28 cellular contexts compared by ENCODE assay signal in genomic region chr22:47456031-47456430, GRCh38.
"Had no signal": no experiment of that assay in that cellular context is flagged by ENCODE, and none has a peak within 500 bp of the region (broad histone marks: within the 10 kb centered on the region; RNA-seq: fewer than 3 reads in every experiment).

No MANE protein-coding gene starts in this region.

- H3K27me3 ChIP-seq: ascending aorta, cardiac muscle cell had no signal

- H3K4me1 ChIP-seq: ascending aorta had no signal

- H3K36me3 ChIP-seq: ascending aorta, cardiac muscle cell had no signal

- ATAC-seq: activated CD4-positive, alpha-beta T cell treated with anti-CD3 and anti-CD28 coated beads for 36 hours; activated CD8-positive, alpha-beta memory T cell treated with anti-CD3 and anti-CD28 coated beads, Interleukin-2, amount 10 ng/mL, durations not matched to agents 7 days and 5 days; activated CD8-positive, alpha-beta T cell treated with anti-CD3 and anti-CD28 coated beads, Interleukin-2, amount 10 ng/mL, durations not matched to agents 7 days and 5 days; activated naive CD8-positive, alpha-beta T cell treated with anti-CD3 and anti-CD28 coated beads, Interleukin-2, amount 50 U/mL, for 24 hours had no signal

- DNase-seq: activated B cell treated with CpG ODN at 0.5 μM for 24 hours; activated CD4-positive, alpha-beta memory T cell treated with anti-CD3 and anti-CD28 coated beads, Interleukin-2, amount 10 ng/mL, durations not matched to agents 7 days and 5 days; activated CD4-positive, alpha-beta T cell treated with anti-CD3 and anti-CD28 coated beads for 36 hours; activated CD4-positive, alpha-beta T cell treated with anti-CD3 and anti-CD28 coated beads for 48 hours; activated CD4-positive, alpha-beta T cell treated with anti-CD3 and anti-CD28 coated beads, Interleukin-2, amount 10 ng/mL, durations not matched to agents 7 days and 5 days; activated CD4-positive, alpha-beta T cell treated with anti-CD3 and anti-CD28 coated beads, Interleukin-2, amount 50 U/mL, for 48 hours; activated CD4-positive, CD25-positive, alpha-beta regulatory T cell treated with anti-CD3 and anti-CD28 coated beads, Interleukin-2, amount 50 U/mL, for 72 hours; activated CD8-positive, alpha-beta memory T cell treated with anti-CD3 and anti-CD28 coated beads for 24 hours; activated CD8-positive, alpha-beta memory T cell treated with anti-CD3 and anti-CD28 coated beads, Interleukin-2, amount 10 ng/mL, durations not matched to agents 7 days and 5 days; activated CD8-positive, alpha-beta memory T cell treated with anti-CD3 and anti-CD28 coated beads, Interleukin-2, amount 50 U/mL, for 48 hours; activated CD8-positive, alpha-beta T cell treated with anti-CD3 and anti-CD28 coated beads, Interleukin-2, amount 10 ng/mL, durations not matched to agents 7 days and 5 days; activated effector memory CD4-positive, alpha-beta T cell treated with Interleukin-2 at 50 U/mL for 16 hours; activated gamma-delta T cell; activated naive CD4-positive, alpha-beta T cell treated with anti-CD3 and anti-CD28 coated beads, Interleukin-2, amount 10 ng/mL, durations not matched to agents 7 days and 5 days; activated naive CD4-positive, alpha-beta T cell treated with Interleukin-2 at 50 U/mL for 16 hours; activated naive CD8-positive, alpha-beta T cell treated with anti-CD3 and anti-CD28 coated beads, Interleukin-2, amount 10 ng/mL, durations not matched to agents 7 days and 5 days; activated naive CD8-positive, alpha-beta T cell treated with anti-CD3 and anti-CD28 coated beads, Interleukin-2, amount 50 U/mL, for 24 hours; activated T-cell treated with anti-CD3 and anti-CD28 coated beads, Interleukin-2, amount 50 U/mL, for 24 hours; activated T-cell treated with anti-CD3 and anti-CD28 coated beads, Interleukin-2, amount 50 U/mL, for 48 hours; amygdala; anterior cingulate cortex; SW 1271; T-helper 1 cell; T-helper 2 cell; T-helper 9 cell had no signal

- H3K4me3 ChIP-seq: ascending aorta, cardiac muscle cell had no signal

- H3K27ac ChIP-seq: ascending aorta, cardiac muscle cell, VCaP had no signal
